20 cellular contexts compared by ENCODE assay signal in genomic region chr19:44960906-44961734, GRCh38. TPM values are rescaled to one million over a fixed set of nuclear protein-coding genes. Genes with fewer than 3 reads are reported as not detected.
DNase-seq lines count a peak whose midpoint lies in the region; ATAC-seq and TF ChIP-seq lines count a peak whose summit lies in the region.
"Had no signal": no experiment of that assay in that cellular context is flagged by ENCODE, and none has a peak within 500 bp of the region (broad histone marks: within the 10 kb centered on the region; RNA-seq: fewer than 3 reads in every experiment).

No MANE protein-coding gene starts in this region.

- no peak overlapping the region for H3K4me2 ChIP-seq in mammary epithelial cell (ENCODE audit: insufficient read depth, low read depth, low read length)

- no peak overlapping the region for H3K27ac ChIP-seq in mammary epithelial cell (ENCODE audit: insufficient read depth, low read depth, low read length)
- no peak overlapping the region for H3K27ac ChIP-seq in endodermal cell (ENCODE audit: low read depth, low read length)
- H3K27ac ChIP-seq: left lung, tibial artery had no signal

- H3K36me3 Mint-ChIP-seq in MCF 10A (ENCODE audit: insufficient read depth, unreplicated experiment) = peaks cover 66% of the 10 kb centered on the region
- H3K36me3 Mint-ChIP-seq in endodermal cell (ENCODE audit: low read depth) = peaks cover 32% of the 10 kb centered on the region

- H4K20me1 ChIP-seq in mammary epithelial cell (ENCODE audit: insufficient read depth, low read length) = peaks cover 2% of the 10 kb centered on the region

- ATAC-seq in stimulated activated naive CD8-positive, alpha-beta T cell treated with anti-CD3 and anti-CD28 coated beads, Interleukin-15, amount 100 ng/mL, for 72 hours = no peak
- ATAC-seq: left lung had no signal

- H3K9me3 Mint-ChIP-seq in MCF 10A (ENCODE audit: unreplicated experiment) (no peaks in the 10 kb centered on the region), endodermal cell (no peaks in the 10 kb centered on the region)
- no peaks in the 10 kb centered on the region for H3K9me3 Mint-ChIP-seq in stimulated activated naive CD8-positive, alpha-beta T cell treated with anti-CD3 and anti-CD28 coated beads, Interleukin-15, amount 100 ng/mL, for 72 hours
- H3K9me3 Mint-ChIP-seq: naive thymus-derived CD8-positive, alpha-beta T cell had no signal

- H3K9me3 ChIP-seq in mammary epithelial cell (replicated peaks; ENCODE audit: insufficient read depth, low read length) (no peaks in the 10 kb centered on the region), endodermal cell (ENCODE audit: control insufficient read depth, low read length) (no peaks in the 10 kb centered on the region)
- H3K9me3 ChIP-seq: left lung, tibial artery had no signal

- H2AFZ ChIP-seq in mammary epithelial cell (ENCODE audit: low read depth, low read length) = no peak overlapping the region

- H3K27ac Mint-ChIP-seq in MCF 10A (ENCODE audit: low read depth, unreplicated experiment) (peak overlapping the region; percentile 68), endodermal cell (peak overlapping the region; percentile 23)
- peak overlapping the region; percentile 36 to 75 for H3K27ac Mint-ChIP-seq in stimulated activated naive CD8-positive, alpha-beta T cell treated with anti-CD3 and anti-CD28 coated beads, Interleukin-15, amount 100 ng/mL, for 72 hours

- CTCF ChIA-PET in MCF 10A (lab: Yijun Ruan, JAX) = interaction anchor here (2.6 kb wide), 1 partner anchor 10 kb away, joined by 14 read pairs; no protein-coding TSS in a partner anchor
- CTCF ChIA-PET in mammary epithelial cell (lab: Charles Lee; ENCODE audit: low non-redundant PET) = no interaction called here

- dilution Hi-C loops in mammary epithelial cell (cut with HindIII; ENCODE audit: low sequenced_read_pairs) = no loop called here

- H3K27me3 ChIP-seq in mammary epithelial cell (ENCODE audit: insufficient read depth, low read length) (no peaks in the 10 kb centered on the region), endodermal cell (ENCODE audit: control insufficient read depth, insufficient read depth, low read length, poor library complexity, severe bottlenecking) (no peaks in the 10 kb centered on the region)
- H3K27me3 ChIP-seq: left lung, tibial artery had no signal

- TF ChIP-seq CTCF in MCF 10A (IDR thresholded peaks at IDR 0.05; ENCODE audit: unreplicated experiment) (no peak), mammary epithelial cell (conservative IDR thresholded peaks at IDR 0.05 in 1 of 2, IDR thresholded peaks at IDR 0.05 in 1 of 2; ENCODE audit: extremely low read depth in 1 of 2, insufficient read depth in 1 of 2, low read depth in 1 of 2, low read length in 2 of 2) (no peak), endodermal cell (conservative IDR thresholded peaks at IDR 0.05) (no peak)

- H3K9ac ChIP-seq in mammary epithelial cell (ENCODE audit: insufficient read depth, low read length) (no peak overlapping the region), endodermal cell (ENCODE audit: extremely low read depth, low read length, poor library complexity, severe bottlenecking) (no peak overlapping the region)

- intact Hi-C loops in MCF 10A (cut with micrococcal nuclease) (no loop called here), mammary epithelial cell (cut with micrococcal nuclease) (no loop called here)

- in situ Hi-C loops in mammary epithelial cell (cut with MboI; ENCODE audit: low sequenced_read_pairs in 2 of 2) = no loop called here

- H3K4me1 Mint-ChIP-seq in MCF 10A (ENCODE audit: insufficient read depth, unreplicated experiment) (peaks cover 23% of the 10 kb centered on the region), endodermal cell (peaks cover 18% of the 10 kb centered on the region)
- peaks cover 39% of the 10 kb centered on the region for H3K4me1 Mint-ChIP-seq in stimulated activated naive CD8-positive, alpha-beta T cell treated with anti-CD3 and anti-CD28 coated beads, Interleukin-15, amount 100 ng/mL, for 72 hours

- POLR2A ChIA-PET in MCF 10A (lab: Yijun Ruan, JAX) = interaction anchor here (0.5 to 1.0 kb wide), 2 partner anchors 17 to 486 kb away, joined by 4 to 5 read pairs; no protein-coding TSS in a partner anchor

- H3K4me3 Mint-ChIP-seq in MCF 10A (ENCODE audit: unreplicated experiment) (no peak overlapping the region), endodermal cell (no peak overlapping the region)
- no peak overlapping the region for H3K4me3 Mint-ChIP-seq in stimulated activated naive CD8-positive, alpha-beta T cell treated with anti-CD3 and anti-CD28 coated beads, Interleukin-15, amount 100 ng/mL, for 72 hours
- H3K4me3 Mint-ChIP-seq: naive thymus-derived CD8-positive, alpha-beta T cell had no signal

- H3K4me3 ChIP-seq in mammary epithelial cell (replicated peaks in 1 of 3; ENCODE audit: insufficient read depth in 1 of 3, low read depth in 2 of 3, low read length in 3 of 3) (no peak overlapping the region), endodermal cell (ENCODE audit: low read length) (no peak overlapping the region)
- H3K4me3 ChIP-seq: left lung, tibial artery had no signal

- peaks cover 14% of the 10 kb centered on the region for H3K4me1 ChIP-seq in mammary epithelial cell (ENCODE audit: insufficient read depth, low read length)
- peaks cover 6% of the 10 kb centered on the region for H3K4me1 ChIP-seq in endodermal cell (ENCODE audit: control insufficient read depth, insufficient read depth, low read length)

- H3K27me3 Mint-ChIP-seq in MCF 10A (ENCODE audit: insufficient read depth, unreplicated experiment) (no peaks in the 10 kb centered on the region), endodermal cell (ENCODE audit: insufficient read depth) (no peaks in the 10 kb centered on the region)
- H3K27me3 Mint-ChIP-seq in stimulated activated naive CD8-positive, alpha-beta T cell treated with anti-CD3 and anti-CD28 coated beads, Interleukin-15, amount 100 ng/mL, for 72 hours = no peaks in the 10 kb centered on the region
- H3K27me3 Mint-ChIP-seq: naive thymus-derived CD8-positive, alpha-beta T cell had no signal

- 73% methylated on average over 6 of the region's 8 CpGs for WGBS in mammary epithelial cell (ENCODE audit: low coverage, missing lambda C conversion rate)
- 88 to 90% methylated on average over 5 to 8 of the region's 8 CpGs for WGBS in endodermal cell (ENCODE audit: insufficient coverage in 1 of 2, insufficient read length in 1 of 2), 2 experiments

- BruUV-seq in MCF 10A (replicated peaks; lab: Mats Ljungman, UMichigan) = no TSS peak
- BruUV-seq in mammary epithelial cell (replicated peaks; lab: Mats Ljungman, UMichigan) = no TSS peak

- H3K79me2 ChIP-seq in mammary epithelial cell (ENCODE audit: insufficient read depth, low read length) = peaks cover 68% of the 10 kb centered on the region

- DNase-seq in MCF 10A (ENCODE audit: unreplicated experiment) = no peak
- DNase-seq in mammary epithelial cell = no peak
- peak; percentile 78 for DNase-seq in RPMI8226
- DNase-seq in endodermal cell = no peak
- no peak for DNase-seq in stimulated activated naive CD8-positive, alpha-beta T cell treated with anti-CD3 and anti-CD28 coated beads, Interleukin-15, amount 100 ng/mL, for 72 hours
- no peak for DNase-seq in kidney tubule cell (ENCODE audit: low spot score)
- no peak for DNase-seq in stimulated activated CD4-positive, alpha-beta T cell treated with anti-CD3 and anti-CD28 coated beads, Interleukin-1b, Interleukin-23, amount 100 ng/mL, for 48 hours
- no peak for DNase-seq in NCI-H446 (lab: John Stamatoyannopoulos, UW)
- DNase-seq: activated CD4-positive, alpha-beta T cell treated with anti-CD3 and anti-CD28 coated beads, Interleukin-2, amount 50 U/mL, for 4 hours; activated effector memory CD4-positive, alpha-beta T cell treated with anti-CD3 and anti-CD28 coated beads, Interleukin-2, amount 50 U/mL, for 16 hours; Calu3; effector CD4-positive, alpha-beta T cell; left lung; naive thymus-derived CD8-positive, alpha-beta T cell; NCI-H1930; SHP77; stimulated activated CD4-positive, alpha-beta T cell treated with anti-CD3 and anti-CD28 coated beads, Interleukin-2, amount 100 ng/mL, for 24 hours; T1000; tibial artery had no signal

- H3K36me3 ChIP-seq in mammary epithelial cell (ENCODE audit: insufficient read depth, low read length) (peaks cover 11% of the 10 kb centered on the region), endodermal cell (ENCODE audit: control insufficient read depth, insufficient read depth, low read length) (peaks cover 34% of the 10 kb centered on the region)

RNA-seq across cellular contexts. Expression of gene CLPTM1, which starts 5.9 kb away (rescaled TPM):
- total RNA-seq in MCF 10A (2022) = 91.3 and 101 TPM in 2 replicates
- 10 to 100 TPM; 36.5 to 89.7 TPM for total RNA-seq in mammary epithelial cell
- polyA plus RNA-seq in mammary epithelial cell = 73.8 TPM
- polyA minus RNA-seq in mammary epithelial cell = 105 TPM
- total RNA-seq in endodermal cell = 10 to 100 TPM; 82.7 to 94.4 TPM
- 78.1 TPM for polyA plus RNA-seq in endodermal cell (2013, experiment 1 of 2)
- polyA plus RNA-seq in endodermal cell (2013, experiment 2 of 2) = 66.4 TPM

RNA-seq across cellular contexts. Expression of gene APOC2, which starts 15.3 kb away (rescaled TPM):
- total RNA-seq in MCF 10A (2022) = not detected in 2 replicates
- total RNA-seq in mammary epithelial cell = not detected
- polyA plus RNA-seq in mammary epithelial cell = not detected
- not detected for polyA minus RNA-seq in mammary epithelial cell
- total RNA-seq in endodermal cell = under 1 TPM in 1 of 2 donors, not detected in 1; 0.70 TPM
- not detected for polyA plus RNA-seq in endodermal cell (2013, experiment 1 of 2)
- polyA plus RNA-seq in endodermal cell (2013, experiment 2 of 2) = not detected
- total RNA-seq: Calu3; naive thymus-derived CD8-positive, alpha-beta T cell; renal cortical epithelial cell had no signal
- polyA plus RNA-seq: naive thymus-derived CD8-positive, alpha-beta T cell had no signal

RNA-seq across cellular contexts. Expression of gene APOC4, which starts 19.1 kb away (rescaled TPM):
- not detected in 2 replicates for total RNA-seq in MCF 10A (2022)
- total RNA-seq in mammary epithelial cell = not detected
- polyA plus RNA-seq in mammary epithelial cell = not detected
- polyA minus RNA-seq in mammary epithelial cell = not detected
- total RNA-seq in endodermal cell = not detected
- polyA plus RNA-seq in endodermal cell (2013, experiment 1 of 2) = not detected
- not detected for polyA plus RNA-seq in endodermal cell (2013, experiment 2 of 2)
- total RNA-seq: Calu3; left lung; naive thymus-derived CD8-positive, alpha-beta T cell; renal cortical epithelial cell had no signal
- polyA plus RNA-seq: naive thymus-derived CD8-positive, alpha-beta T cell had no signal

RNA-seq across cellular contexts. Expression of gene RELB, which starts 40.1 kb away (rescaled TPM):
- total RNA-seq in MCF 10A (2022) (27.0 and 39.8 TPM in 2 replicates), mammary epithelial cell (10 to 100 TPM in 1 of 2 donors, 1 to 10 TPM in 1; 6.2 to 26.7 TPM), endodermal cell (10 to 100 TPM in 1 of 2 donors, 1 to 10 TPM in 1; 9.5 to 14.5 TPM)
- 6.4 TPM for polyA plus RNA-seq in mammary epithelial cell
- 3.0 TPM for polyA minus RNA-seq in mammary epithelial cell
- 4.8 TPM for polyA plus RNA-seq in endodermal cell (2013, experiment 1 of 2)
- 3.7 TPM for polyA plus RNA-seq in endodermal cell (2013, experiment 2 of 2)

RNA-seq across cellular contexts. Expression of gene APOC1, which starts 46.7 kb away (rescaled TPM):
- 1.1 and 2.7 TPM in 2 replicates for total RNA-seq in MCF 10A (2022)
- total RNA-seq in mammary epithelial cell = 10 to 100 TPM in 1 of 2 donors, 1 to 10 TPM in 1; 1.0 to 13.6 TPM
- polyA plus RNA-seq in mammary epithelial cell = 11.9 TPM
- 7.6 TPM for polyA minus RNA-seq in mammary epithelial cell
- 1,000 to 10,000 TPM in 1 of 2 donors, 100 to 1,000 TPM in 1; 914 to 1,040 TPM for total RNA-seq in endodermal cell
- polyA plus RNA-seq in endodermal cell (2013, experiment 1 of 2) = 82.6 TPM
- 102 TPM for polyA plus RNA-seq in endodermal cell (2013, experiment 2 of 2)
- polyA plus RNA-seq: naive thymus-derived CD8-positive, alpha-beta T cell had no signal
